ENCODE assay signal across 8 cellular contexts in genomic region chr19:15672580-15673175, GRCh38. TPM values are rescaled to one million over a fixed set of nuclear protein-coding genes. Genes with fewer than 3 reads are reported as not detected.
DNase-seq lines count a peak whose midpoint lies in the region; ATAC-seq and TF ChIP-seq lines count a peak whose summit lies in the region.

Gene CYP4F12, plus strand, starts transcription at chr19:15673087. Its CDS starts 443 bp downstream, at chr19:15673530.

- no peaks in the 10 kb centered on the region for H3K36me3 ChIP-seq in CD4-positive, CD25-positive, alpha-beta regulatory T cell (ENCODE audit: control insufficient read depth, insufficient read depth, low read length)
- no peaks in the 10 kb centered on the region for H3K36me3 ChIP-seq in naive thymus-derived CD4-positive, alpha-beta T cell (ENCODE audit: control insufficient read depth in 2 of 3, insufficient read depth in 3 of 3, low read length in 3 of 3)

- H3K4me3 ChIP-seq in CD4-positive, CD25-positive, alpha-beta regulatory T cell (ENCODE audit: low read depth, low read length): no peak within 1 kb of the TSS
- no peak within 1 kb of the TSS for H3K4me3 ChIP-seq in naive thymus-derived CD4-positive, alpha-beta T cell (ENCODE audit: low read length)

- H3K27ac Mint-ChIP-seq in CD4-positive, CD25-positive, alpha-beta regulatory T cell: peak within 1 kb of the TSS in 2 of 3 donors; percentile 60 to 67
- peak within 1 kb of the TSS in 7 of 9 donors; percentile 29 to 84 (median 67) for H3K27ac Mint-ChIP-seq in naive thymus-derived CD4-positive, alpha-beta T cell

- H3K27ac ChIP-seq in CD4-positive, CD25-positive, alpha-beta regulatory T cell (ENCODE audit: insufficient read depth, low read length, poor library complexity, severe bottlenecking): no peak within 1 kb of the TSS
- H3K27ac ChIP-seq in naive thymus-derived CD4-positive, alpha-beta T cell (ENCODE audit: low read depth, low read length): peak within 1 kb of the TSS; percentile 45

- H3K9me3 Mint-ChIP-seq in CD4-positive, CD25-positive, alpha-beta regulatory T cell: peaks cover 0 to 3% (median 0%) of the 10 kb centered on the region in 7 donors
- peaks cover 0 to 2% (median 0%) of the 10 kb centered on the region in 11 donors for H3K9me3 Mint-ChIP-seq in naive thymus-derived CD4-positive, alpha-beta T cell

- no peaks in the 10 kb centered on the region for H3K4me1 ChIP-seq in CD4-positive, CD25-positive, alpha-beta regulatory T cell (ENCODE audit: control insufficient read depth, insufficient read depth, low read length, poor library complexity, severe bottlenecking)
- peaks cover 0 to 7% of the 10 kb centered on the region in 2 donors for H3K4me1 ChIP-seq in naive thymus-derived CD4-positive, alpha-beta T cell (ENCODE audit: control insufficient read depth in 2 of 2, insufficient read depth in 2 of 2, low read length in 2 of 2)

- CTCF ChIA-PET in naive thymus-derived CD4-positive, alpha-beta T cell (lab: Charles Lee): interaction anchor here (0.6 kb wide), 1 partner anchor 21 kb away, joined by 3 read pairs; no protein-coding TSS in a partner anchor

- H3K9me3 ChIP-seq in CD4-positive, CD25-positive, alpha-beta regulatory T cell (ENCODE audit: control insufficient read depth in 2 of 2, low read length in 2 of 2): no peaks in the 10 kb centered on the region
- H3K9me3 ChIP-seq in naive thymus-derived CD4-positive, alpha-beta T cell (ENCODE audit: control insufficient read depth in 2 of 3, low read length in 3 of 3): no peaks in the 10 kb centered on the region

- peak in 1 of 3 donors; percentile 3 for DNase-seq in CD4-positive, CD25-positive, alpha-beta regulatory T cell
- DNase-seq in NAMALWA (ENCODE audit: low spot score) (peak; percentile 48), cerebellar cortex (ENCODE audit: low spot score) (peak; percentile 33)
- peak in 7 of 9 donors; percentile 4 to 21 (median 18) for DNase-seq in naive thymus-derived CD4-positive, alpha-beta T cell

- H3K4me3 Mint-ChIP-seq in CD4-positive, CD25-positive, alpha-beta regulatory T cell: peak within 1 kb of the TSS in 1 of 4 donors; percentile 63
- peak within 1 kb of the TSS in 1 of 10 donors; percentile 13 for H3K4me3 Mint-ChIP-seq in naive thymus-derived CD4-positive, alpha-beta T cell

- H3K27me3 ChIP-seq in CD4-positive, CD25-positive, alpha-beta regulatory T cell (ENCODE audit: control insufficient read depth, insufficient read depth, low read length): peaks cover 4% of the 10 kb centered on the region
- H3K27me3 ChIP-seq in naive thymus-derived CD4-positive, alpha-beta T cell (ENCODE audit: control insufficient read depth in 2 of 2, insufficient read depth in 2 of 2, low read length in 2 of 2): no peaks in the 10 kb centered on the region

- H3K36me3 Mint-ChIP-seq in CD4-positive, CD25-positive, alpha-beta regulatory T cell: no peaks in the 10 kb centered on the region
- no peaks in the 10 kb centered on the region for H3K36me3 Mint-ChIP-seq in naive thymus-derived CD4-positive, alpha-beta T cell

- no peaks in the 10 kb centered on the region for H3K27me3 Mint-ChIP-seq in CD4-positive, CD25-positive, alpha-beta regulatory T cell
- H3K27me3 Mint-ChIP-seq in naive thymus-derived CD4-positive, alpha-beta T cell: peaks cover 0 to 3% (median 0%) of the 10 kb centered on the region in 5 donors

- peak in 1 of 2 donors; percentile 49 for ATAC-seq in CD4-positive, CD25-positive, alpha-beta regulatory T cell (ENCODE audit: low read depth in 2 of 2)
- peak; percentile 59 for ATAC-seq in naive thymus-derived CD4-positive, alpha-beta T cell
- ATAC-seq in GM18505 (IDR thresholded peaks at IDR 0.05; ENCODE audit: unreplicated experiment) (no peak), GM18867 (IDR thresholded peaks at IDR 0.05; ENCODE audit: unreplicated experiment) (no peak), GM18517 (IDR thresholded peaks at IDR 0.05; ENCODE audit: unreplicated experiment) (no peak), GM21737 (IDR thresholded peaks at IDR 0.05; ENCODE audit: unreplicated experiment) (no peak)

- POLR2A ChIA-PET in naive thymus-derived CD4-positive, alpha-beta T cell (lab: Charles Lee): no interaction called here

- H3K4me1 Mint-ChIP-seq in CD4-positive, CD25-positive, alpha-beta regulatory T cell: peaks cover 0 to 13% (median 0%) of the 10 kb centered on the region in 4 donors
- H3K4me1 Mint-ChIP-seq in naive thymus-derived CD4-positive, alpha-beta T cell: peaks cover 2 to 45% (median 20%) of the 10 kb centered on the region in 7 donors

- TF ChIP-seq POLR2A in GM18505 (IDR thresholded peaks at IDR 0.05; ENCODE audit: borderline replicate concordance, extremely low read depth, insufficient read depth, insufficient read length): no peak

- intact Hi-C loops in naive thymus-derived CD4-positive, alpha-beta T cell (cut with micrococcal nuclease): no loop called here

RNA-seq across cellular contexts. Expression of gene CYP4F12, which starts in this region (rescaled TPM):
- not detected for total RNA-seq in CD4-positive, CD25-positive, alpha-beta regulatory T cell
- polyA plus RNA-seq in CD4-positive, CD25-positive, alpha-beta regulatory T cell: under 1 TPM in 1 of 4 donors, not detected in 3; 0.31 TPM
- 1 to 10 TPM in 2 of 5 experiments, under 1 TPM in 2, not detected in 1; 0.50 to 1.6 (median 0.96) TPM for total RNA-seq in naive thymus-derived CD4-positive, alpha-beta T cell
- not detected for polyA plus RNA-seq in naive thymus-derived CD4-positive, alpha-beta T cell
